In genomic region chr19:49422407-49423277, GRCh38 we compare ENCODE assay signal across 7 cellular contexts. TPM values are rescaled to one million over a fixed set of nuclear protein-coding genes. Genes with fewer than 3 reads are reported as not detected.
DNase-seq lines count a peak whose midpoint lies in the region; ATAC-seq and TF ChIP-seq lines count a peak whose summit lies in the region.
"Had no signal": no experiment of that assay in that cellular context is flagged by ENCODE, and none has a peak within 500 bp of the region (broad histone marks: within the 10 kb centered on the region; RNA-seq: fewer than 3 reads in every experiment).

No MANE protein-coding gene starts in this region.

- DNase-seq in AG09319 (ENCODE audit: extremely low read depth, low read depth) (no peak), NCI-H1092 treated with DMSO at 0.1 percent for 48 hours (lab: John Stamatoyannopoulos, UW) (peak; percentile 8), NCI-H526 treated with DMSO at 0.1 percent for 48 hours (lab: John Stamatoyannopoulos, UW) (no peak), lower leg skin (ENCODE audit: low spot score in 2 of 2) (no peak)
- peak; percentile 62 for DNase-seq in activated naive CD8-positive, alpha-beta T cell treated with anti-CD3 and anti-CD28 coated beads, Interleukin-2, amount 50 U/mL, for 24 hours
- DNase-seq in naive thymus-derived CD4-positive, alpha-beta T cell, result peak in 1 of 9 donors; percentile 73

- no peaks in the 10 kb centered on the region for H3K9me3 Mint-ChIP-seq in activated naive CD8-positive, alpha-beta T cell treated with anti-CD3 and anti-CD28 coated beads, Interleukin-2, amount 50 U/mL, for 24 hours
- peaks cover 0 to 8% (median 0%) of the 10 kb centered on the region in 11 donors for H3K9me3 Mint-ChIP-seq in naive thymus-derived CD4-positive, alpha-beta T cell

- intact Hi-C loops in naive thymus-derived CD4-positive, alpha-beta T cell (cut with micrococcal nuclease), result loop anchor here (1.0 to 2.0 kb wide), 2 partner anchors 20 to 21 kb away; no protein-coding TSS in a partner anchor
- intact Hi-C loops in lower leg skin (cut with DNase I; ENCODE audit: low total_unique reads), result no loop called here

- H3K27me3 Mint-ChIP-seq in activated naive CD8-positive, alpha-beta T cell treated with anti-CD3 and anti-CD28 coated beads, Interleukin-2, amount 50 U/mL, for 24 hours, result peaks cover 85% of the 10 kb centered on the region
- peaks cover 74 to 96% (median 91%) of the 10 kb centered on the region in 5 donors for H3K27me3 Mint-ChIP-seq in naive thymus-derived CD4-positive, alpha-beta T cell

- no peaks in the 10 kb centered on the region for H3K9me3 ChIP-seq in naive thymus-derived CD4-positive, alpha-beta T cell (ENCODE audit: control insufficient read depth in 2 of 3, low read length in 3 of 3)

- TF ChIP-seq POLR2A in lower leg skin (IDR thresholded peaks at IDR 0.05), result no peak

- no peaks in the 10 kb centered on the region for H3K36me3 Mint-ChIP-seq in activated naive CD8-positive, alpha-beta T cell treated with anti-CD3 and anti-CD28 coated beads, Interleukin-2, amount 50 U/mL, for 24 hours (ENCODE audit: low read depth)
- H3K36me3 Mint-ChIP-seq in naive thymus-derived CD4-positive, alpha-beta T cell, result peaks cover 0 to 13% (median 0%) of the 10 kb centered on the region in 5 donors

- no peak overlapping the region for H3K27ac Mint-ChIP-seq in activated naive CD8-positive, alpha-beta T cell treated with anti-CD3 and anti-CD28 coated beads, Interleukin-2, amount 50 U/mL, for 24 hours
- peak overlapping the region in 5 of 9 donors; percentile 32 to 65 (median 52) for H3K27ac Mint-ChIP-seq in naive thymus-derived CD4-positive, alpha-beta T cell

- TF ChIP-seq CTCF in AG09319 (IDR thresholded peaks at IDR 0.05; ENCODE audit: low read depth, low read length) (peak; percentile 23), lower leg skin (IDR thresholded peaks at IDR 0.05) (no peak)

- ATAC-seq in activated naive CD8-positive, alpha-beta T cell treated with anti-CD3 and anti-CD28 coated beads, Interleukin-2, amount 50 U/mL, for 24 hours, result no peak
- ATAC-seq in naive thymus-derived CD4-positive, alpha-beta T cell, result peak; percentile 67

- H3K4me1 Mint-ChIP-seq in activated naive CD8-positive, alpha-beta T cell treated with anti-CD3 and anti-CD28 coated beads, Interleukin-2, amount 50 U/mL, for 24 hours, result peaks cover 40% of the 10 kb centered on the region
- peaks cover 46 to 60% (median 57%) of the 10 kb centered on the region in 7 donors for H3K4me1 Mint-ChIP-seq in naive thymus-derived CD4-positive, alpha-beta T cell

- peak overlapping the region; percentile 52 for H3K4me3 ChIP-seq in naive thymus-derived CD4-positive, alpha-beta T cell (ENCODE audit: low read length)
- no peak overlapping the region for H3K4me3 ChIP-seq in lower leg skin (ENCODE audit: low read depth, poor library complexity, severe bottlenecking)

- H3K4me1 ChIP-seq in naive thymus-derived CD4-positive, alpha-beta T cell (ENCODE audit: control insufficient read depth in 2 of 2, insufficient read depth in 2 of 2, low read length in 2 of 2), result peaks cover 30 to 31% of the 10 kb centered on the region in 2 donors

- H3K27ac ChIP-seq in naive thymus-derived CD4-positive, alpha-beta T cell (ENCODE audit: low read depth, low read length), result no peak overlapping the region

- CTCF ChIA-PET in naive thymus-derived CD4-positive, alpha-beta T cell (lab: Charles Lee), result no interaction called here

- WGBS in lower leg skin, 2 donors, result 2 to 3% methylated on average over 45 to 69 of the region's 69 CpGs

- H3K36me3 ChIP-seq in naive thymus-derived CD4-positive, alpha-beta T cell (ENCODE audit: control insufficient read depth in 2 of 3, insufficient read depth in 3 of 3, low read length in 3 of 3), result no peaks in the 10 kb centered on the region

- peaks cover 28 to 43% of the 10 kb centered on the region in 2 donors for H3K27me3 ChIP-seq in naive thymus-derived CD4-positive, alpha-beta T cell (ENCODE audit: control insufficient read depth in 2 of 2, insufficient read depth in 2 of 2, low read length in 2 of 2)

- POLR2A ChIA-PET in naive thymus-derived CD4-positive, alpha-beta T cell (lab: Charles Lee), result interaction anchor here (2.7 kb wide), 1 partner anchor 14 kb away, joined by 8 read pairs; no protein-coding TSS in a partner anchor

- H3K4me3 Mint-ChIP-seq in activated naive CD8-positive, alpha-beta T cell treated with anti-CD3 and anti-CD28 coated beads, Interleukin-2, amount 50 U/mL, for 24 hours, result peak overlapping the region; percentile 62
- peak overlapping the region; percentile 73 to 96 (median 82) for H3K4me3 Mint-ChIP-seq in naive thymus-derived CD4-positive, alpha-beta T cell

RNA-seq across cellular contexts. Expression of gene PTH2, which starts 0.6 kb away (rescaled TPM):
- not detected for total RNA-seq in naive thymus-derived CD4-positive, alpha-beta T cell
- not detected for polyA plus RNA-seq in naive thymus-derived CD4-positive, alpha-beta T cell
- total RNA-seq in lower leg skin, result not detected
- total RNA-seq: mononuclear cell had no signal

RNA-seq across cellular contexts. Expression of gene GFY, which starts 2.5 kb away (rescaled TPM):
- not detected for total RNA-seq in naive thymus-derived CD4-positive, alpha-beta T cell
- polyA plus RNA-seq in naive thymus-derived CD4-positive, alpha-beta T cell, result not detected
- total RNA-seq in lower leg skin, result not detected
- total RNA-seq: mononuclear cell had no signal

RNA-seq across cellular contexts. Expression of gene SLC17A7, which starts 18.7 kb away (rescaled TPM):
- under 1 TPM in 2 of 5 experiments, not detected in 3; 0.12 to 0.22 TPM for total RNA-seq in naive thymus-derived CD4-positive, alpha-beta T cell
- not detected for polyA plus RNA-seq in naive thymus-derived CD4-positive, alpha-beta T cell
- 1 to 10 TPM in 2 of 4 donors, under 1 TPM in 2; 0.38 to 1.4 (median 0.97) TPM for total RNA-seq in lower leg skin
- total RNA-seq: mononuclear cell had no signal

RNA-seq across cellular contexts. Expression of gene PIH1D1, which starts 29.0 kb away (rescaled TPM):
- total RNA-seq in naive thymus-derived CD4-positive, alpha-beta T cell, result 100 to 1,000 TPM; 136 to 183 (median 159) TPM
- polyA plus RNA-seq in naive thymus-derived CD4-positive, alpha-beta T cell, result 10 to 100 TPM; 62.7 to 91.8 TPM
- 100 to 1,000 TPM in 3 of 4 donors, 10 to 100 TPM in 1; 79.6 to 144 (median 118) TPM for total RNA-seq in lower leg skin

RNA-seq across cellular contexts. Expression of gene ALDH16A1, which starts 30.4 kb away (rescaled TPM):
- total RNA-seq in naive thymus-derived CD4-positive, alpha-beta T cell, result 10 to 100 TPM; 27.6 to 38.1 (median 33.3) TPM
- polyA plus RNA-seq in naive thymus-derived CD4-positive, alpha-beta T cell, result 10 to 100 TPM; 28.3 to 37.8 TPM
- total RNA-seq in lower leg skin, result 10 to 100 TPM; 26.6 to 47.2 (median 42.6) TPM

Comparison
In these comparisons a context has a peak if more than half of its experiments do, and no peak if none do; other contexts are left out.
1. DNase-seq: peak in NCI-H1092 treated with DMSO at 0.1 percent for 48 hours (single experiment) and activated naive CD8-positive, alpha-beta T cell treated with anti-CD3 and anti-CD28 coated beads, Interleukin-2, amount 50 U/mL, for 24 hours (single experiment); none in AG09319 (single experiment), NCI-H526 treated with DMSO at 0.1 percent for 48 hours (single experiment) and lower leg skin (0 of 2).